In genomic region chr11:122002047-122002446, GRCh38 we compare ENCODE assay signal across 23 cellular contexts.
"Had no signal": no experiment of that assay in that cellular context is flagged by ENCODE, and none has a peak within 500 bp of the region (broad histone marks: within the 10 kb centered on the region; RNA-seq: fewer than 3 reads in every experiment).

No MANE protein-coding gene starts in this region.

- H3K4me3 ChIP-seq: stomach, suprapubic skin, testis, thoracic aorta, thyroid gland, tibial nerve, transverse colon, upper lobe of left lung, upper lobe of right lung, uterus, vagina had no signal

- H3K27me3 ChIP-seq: stomach, suprapubic skin, testis, thyroid gland, tibial nerve, transverse colon, upper lobe of left lung, upper lobe of right lung, uterus, vagina had no signal

- H3K27ac ChIP-seq: stomach, suprapubic skin, testis, thoracic aorta, thyroid gland, tibial nerve, transverse colon, upper lobe of left lung, upper lobe of right lung, uterus, vagina had no signal

- H3K9me3 ChIP-seq: stomach, suprapubic skin, testis, thoracic aorta, thyroid gland, tibial nerve, transverse colon, upper lobe of left lung, upper lobe of right lung, uterus, vagina had no signal

- DNase-seq: stimulated activated CD4-positive, alpha-beta T cell treated with anti-CD3 and anti-CD28 coated beads, Interleukin-2, amount 100 ng/mL, for 48 hours; stimulated activated CD4-positive, alpha-beta T cell treated with anti-CD3 and anti-CD28 coated beads, Interleukin-4, amount 100 ng/mL, for 1 hour; stimulated activated CD4-positive, alpha-beta T cell treated with anti-CD3 and anti-CD28 coated beads, Interleukin-4, amount 100 ng/mL, for 24 hours; stimulated activated CD4-positive, alpha-beta T cell treated with anti-CD3 and anti-CD28 coated beads, Interleukin-4, amount 100 ng/mL, for 4 hours; stimulated activated CD8-positive, alpha-beta memory T cell treated with anti-CD3 and anti-CD28 coated beads, Interleukin-4, amount 100 ng/mL, for 48 hours; stimulated activated naive B cell treated with anti-CD40 and anti-IgM and Interleukin-4, amounts not matched to agents 10 μg/mL and 1 μg/mL and 100 μg/mL, for 72 hours; stimulated activated naive CD4-positive, alpha-beta T cell; stimulated activated naive CD4-positive, alpha-beta T cell treated with Interleukin-2 at 50 U/mL for 16 hours; stimulated activated naive CD8-positive, alpha-beta T cell treated with anti-CD3 and anti-CD28 coated beads, Interleukin-15, amount 100 ng/mL, for 72 hours; stimulated activated naive CD8-positive, alpha-beta T cell treated with anti-CD3 and anti-CD28 coated beads, Interleukin-15, Interleukin-2, amounts not matched to agents 100 U/mL and 50 U/mL, for 24 hours; stomach; substantia nigra; testis; thyroid gland; transverse colon; trophoblast cell; upper lobe of left lung; upper lobe of right lung; uterus had no signal

- H3K36me3 ChIP-seq: stomach, suprapubic skin, thoracic aorta, thyroid gland, tibial nerve, transverse colon, upper lobe of left lung, upper lobe of right lung, uterus, vagina had no signal

- H3K4me1 ChIP-seq: stomach, suprapubic skin, thyroid gland, transverse colon, upper lobe of left lung, upper lobe of right lung, uterus, vagina had no signal
